ENCODE assay signal across 13 cellular contexts in genomic region chrX:19627081-19627480, GRCh38.
A peak's percentile ranks its signal among the peaks of the same experiment; 100 is the strongest.
DNase-seq lines count a peak whose midpoint lies in the region; ATAC-seq and TF ChIP-seq lines count a peak whose summit lies in the region.
"Had no signal": no experiment of that assay in that cellular context is flagged by ENCODE, and none has a peak within 500 bp of the region (broad histone marks: within the 10 kb centered on the region; RNA-seq: fewer than 3 reads in every experiment).

No MANE protein-coding gene starts in this region.

- H3K9me3 Mint-ChIP-seq in activated CD8-positive, alpha-beta T cell treated with anti-CD3 and anti-CD28 coated beads for 36 hours, result no peaks in the 10 kb centered on the region
- no peaks in the 10 kb centered on the region for H3K9me3 Mint-ChIP-seq in activated CD8-positive, alpha-beta T cell treated with anti-CD3 and anti-CD28 coated beads, Interleukin-2, amount 10 ng/mL, durations not matched to agents 7 days and 5 days (ENCODE audit: insufficient read depth)
- no peaks in the 10 kb centered on the region for H3K9me3 Mint-ChIP-seq in MCF 10A (ENCODE audit: unreplicated experiment)

- no peak for TF ChIP-seq CTCF in activated CD8-positive, alpha-beta T cell treated with anti-CD3 and anti-CD28 coated beads for 36 hours (IDR thresholded peaks at IDR 0.05)
- TF ChIP-seq CTCF in ascending aorta (IDR thresholded peaks at IDR 0.05) (no peak), MCF 10A (IDR thresholded peaks at IDR 0.05; ENCODE audit: unreplicated experiment) (no peak), breast epithelium (IDR thresholded peaks at IDR 0.05) (no peak)

- POLR2A ChIA-PET in activated CD8-positive, alpha-beta T cell treated with anti-CD3 and anti-CD28 coated beads for 36 hours (lab: Charles Lee), result interaction anchor here (1.0 kb wide), 2 partner anchors 10 to 15 kb away, joined by 3 read pairs; no protein-coding TSS in a partner anchor
- POLR2A ChIA-PET in activated CD8-positive, alpha-beta T cell treated with anti-CD3 and anti-CD28 coated beads, Interleukin-2, amount 10 ng/mL, durations not matched to agents 7 days and 5 days (lab: Charles Lee), result interaction anchor here (1.1 kb wide), 1 partner anchor 12 kb away, joined by 3 read pairs; no protein-coding TSS in a partner anchor
- POLR2A ChIA-PET in MCF 10A (lab: Yijun Ruan, JAX), result interaction anchor here (1.0 to 1.9 kb wide), 2 partner anchors 10 to 51 kb away, joined by 3 to 5 read pairs; no protein-coding TSS in a partner anchor

- H3K36me3 ChIP-seq in ascending aorta, result no peaks in the 10 kb centered on the region
- H3K36me3 ChIP-seq in breast epithelium, result no peaks in the 10 kb centered on the region
- H3K36me3 ChIP-seq: HAP-1, upper lobe of right lung had no signal

- ATAC-seq in activated CD8-positive, alpha-beta T cell treated with anti-CD3 and anti-CD28 coated beads for 36 hours, result no peak
- ATAC-seq in activated CD8-positive, alpha-beta T cell treated with anti-CD3 and anti-CD28 coated beads, Interleukin-2, amount 10 ng/mL, durations not matched to agents 7 days and 5 days, result no peak
- ATAC-seq: upper lobe of right lung had no signal

- H3K27me3 ChIP-seq in ascending aorta (no peaks in the 10 kb centered on the region), breast epithelium (peaks cover 0 to 36% of the 10 kb centered on the region in 2 donors)
- H3K27me3 ChIP-seq: upper lobe of right lung had no signal

- no peak for TF ChIP-seq POLR2A in breast epithelium (IDR thresholded peaks at IDR 0.05)

- BruUV-seq in MCF 10A (replicated peaks; lab: Mats Ljungman, UMichigan), result no TSS peak

- H3K36me3 Mint-ChIP-seq in activated CD8-positive, alpha-beta T cell treated with anti-CD3 and anti-CD28 coated beads for 36 hours (ENCODE audit: low read depth), result peaks cover 28% of the 10 kb centered on the region
- peaks cover 38% of the 10 kb centered on the region for H3K36me3 Mint-ChIP-seq in activated CD8-positive, alpha-beta T cell treated with anti-CD3 and anti-CD28 coated beads, Interleukin-2, amount 10 ng/mL, durations not matched to agents 7 days and 5 days (ENCODE audit: low read depth)
- H3K36me3 Mint-ChIP-seq in MCF 10A (ENCODE audit: insufficient read depth, unreplicated experiment), result no peaks in the 10 kb centered on the region

- H3K4me3 Mint-ChIP-seq in activated CD8-positive, alpha-beta T cell treated with anti-CD3 and anti-CD28 coated beads for 36 hours, result no peak overlapping the region
- no peak overlapping the region for H3K4me3 Mint-ChIP-seq in activated CD8-positive, alpha-beta T cell treated with anti-CD3 and anti-CD28 coated beads, Interleukin-2, amount 10 ng/mL, durations not matched to agents 7 days and 5 days
- no peak overlapping the region for H3K4me3 Mint-ChIP-seq in MCF 10A (ENCODE audit: unreplicated experiment)
- H3K4me3 Mint-ChIP-seq: activated CD4-positive, alpha-beta T cell treated with anti-CD3 and anti-CD28 coated beads for 36 hours had no signal

- H3K4me3 ChIP-seq in ascending aorta (no peak overlapping the region), breast epithelium (no peak overlapping the region)
- H3K4me3 ChIP-seq: HAP-1, upper lobe of right lung had no signal

- intact Hi-C loops in activated CD8-positive, alpha-beta T cell treated with anti-CD3 and anti-CD28 coated beads for 36 hours (cut with micrococcal nuclease), result no loop called here
- intact Hi-C loops in ascending aorta (cut with DNase I) (no loop called here), MCF 10A (cut with micrococcal nuclease) (no loop called here), breast epithelium (cut with DNase I; ENCODE audit: low total_unique reads) (no loop called here)

- DNase-seq in activated CD8-positive, alpha-beta T cell treated with anti-CD3 and anti-CD28 coated beads for 36 hours, result no peak
- no peak for DNase-seq in activated CD8-positive, alpha-beta T cell treated with anti-CD3 and anti-CD28 coated beads, Interleukin-2, amount 10 ng/mL, durations not matched to agents 7 days and 5 days
- DNase-seq in ascending aorta (ENCODE audit: low spot score in 2 of 2) (no peak), inferior parietal cortex (ENCODE audit: extremely low spot score) (peak; percentile 28), substantia nigra (lab: John Stamatoyannopoulos, UW) (peak in 48 of 49 donors; percentile 0 to 79 (median 44)), MCF 10A (ENCODE audit: unreplicated experiment) (no peak), NAMALWA (ENCODE audit: low spot score) (no peak), breast epithelium (ENCODE audit: low spot score in 2 of 2) (no peak)
- DNase-seq: ACHN, NCI-H2107, upper lobe of right lung had no signal

- no peaks in the 10 kb centered on the region for H3K27me3 Mint-ChIP-seq in activated CD8-positive, alpha-beta T cell treated with anti-CD3 and anti-CD28 coated beads for 36 hours
- H3K27me3 Mint-ChIP-seq in activated CD8-positive, alpha-beta T cell treated with anti-CD3 and anti-CD28 coated beads, Interleukin-2, amount 10 ng/mL, durations not matched to agents 7 days and 5 days (ENCODE audit: low read depth), result no peaks in the 10 kb centered on the region
- H3K27me3 Mint-ChIP-seq in MCF 10A (ENCODE audit: insufficient read depth, unreplicated experiment), result peaks cover 41% of the 10 kb centered on the region
- H3K27me3 Mint-ChIP-seq: activated CD4-positive, alpha-beta T cell treated with anti-CD3 and anti-CD28 coated beads for 36 hours had no signal

- H3K9me3 ChIP-seq in ascending aorta, result no peaks in the 10 kb centered on the region
- no peaks in the 10 kb centered on the region for H3K9me3 ChIP-seq in breast epithelium
- H3K9me3 ChIP-seq: HAP-1, upper lobe of right lung had no signal

- peaks cover 79% of the 10 kb centered on the region for H3K4me1 Mint-ChIP-seq in activated CD8-positive, alpha-beta T cell treated with anti-CD3 and anti-CD28 coated beads for 36 hours (ENCODE audit: low read depth)
- peaks cover 69% of the 10 kb centered on the region for H3K4me1 Mint-ChIP-seq in activated CD8-positive, alpha-beta T cell treated with anti-CD3 and anti-CD28 coated beads, Interleukin-2, amount 10 ng/mL, durations not matched to agents 7 days and 5 days (ENCODE audit: low read depth)
- H3K4me1 Mint-ChIP-seq in MCF 10A (ENCODE audit: insufficient read depth, unreplicated experiment), result peaks cover 13% of the 10 kb centered on the region

- no peaks in the 10 kb centered on the region for H3K4me1 ChIP-seq in ascending aorta
- H3K4me1 ChIP-seq in breast epithelium, result no peaks in the 10 kb centered on the region
- H3K4me1 ChIP-seq: HAP-1, upper lobe of right lung had no signal

- peak overlapping the region; percentile 15 for H3K27ac Mint-ChIP-seq in activated CD8-positive, alpha-beta T cell treated with anti-CD3 and anti-CD28 coated beads for 36 hours
- no peak overlapping the region for H3K27ac Mint-ChIP-seq in activated CD8-positive, alpha-beta T cell treated with anti-CD3 and anti-CD28 coated beads, Interleukin-2, amount 10 ng/mL, durations not matched to agents 7 days and 5 days
- H3K27ac Mint-ChIP-seq in MCF 10A (ENCODE audit: low read depth, unreplicated experiment), result no peak overlapping the region
- H3K27ac Mint-ChIP-seq: activated CD4-positive, alpha-beta T cell treated with anti-CD3 and anti-CD28 coated beads for 36 hours had no signal

- H3K27ac ChIP-seq in ascending aorta (peak overlapping the region; percentile 24 to 71), substantia nigra (ENCODE audit: low read depth, low read length, poor library complexity, severe bottlenecking) (no peak overlapping the region), breast epithelium (peak overlapping the region in 1 of 2 donors; percentile 69)
- H3K27ac ChIP-seq: upper lobe of right lung had no signal

- CTCF ChIA-PET in activated CD8-positive, alpha-beta T cell treated with anti-CD3 and anti-CD28 coated beads for 36 hours (lab: Charles Lee), result no interaction called here
- CTCF ChIA-PET in activated CD8-positive, alpha-beta T cell treated with anti-CD3 and anti-CD28 coated beads, Interleukin-2, amount 10 ng/mL, durations not matched to agents 7 days and 5 days (lab: Charles Lee), result no interaction called here
- CTCF ChIA-PET in MCF 10A (lab: Yijun Ruan, JAX), result interaction anchor here (0.5 to 1.5 kb wide), 5 partner anchors 13 to 659 kb away, joined by 3 to 4 read pairs (median 3); no protein-coding TSS in a partner anchor

Comparison
In these comparisons a context has a peak if more than half of its experiments do, and no peak if none do; other contexts are left out.
1. DNase-seq: peak in inferior parietal cortex (single experiment) and substantia nigra (48 of 49); none in activated CD8-positive, alpha-beta T cell treated with anti-CD3 and anti-CD28 coated beads for 36 hours (single experiment), activated CD8-positive, alpha-beta T cell treated with anti-CD3 and anti-CD28 coated beads, Interleukin-2, amount 10 ng/mL, durations not matched to agents 7 days and 5 days (single experiment), ascending aorta (0 of 2), MCF 10A (single experiment), NAMALWA (single experiment) and breast epithelium (0 of 2).